Comparison of ENCODE assay signal across 10 cellular contexts in genomic region chr9:129500863-129501770, GRCh38.
DNase-seq lines count a peak whose midpoint lies in the region; ATAC-seq and TF ChIP-seq lines count a peak whose summit lies in the region.
"Had no signal": no experiment of that assay in that cellular context is flagged by ENCODE, and none has a peak within 500 bp of the region (broad histone marks: within the 10 kb centered on the region; RNA-seq: fewer than 3 reads in every experiment).

No MANE protein-coding gene starts in this region.

- no peaks in the 10 kb centered on the region for H3K27me3 Mint-ChIP-seq in T-helper 1 cell treated with Interleukin-12 subunit alpha and Interleukin-12 subunit beta and Interleukin-4 antibody, amounts not matched to agents 30 μg/mL and 1 μg/mL, for 36 hours (ENCODE audit: low read depth)
- H3K27me3 Mint-ChIP-seq in natural killer cell treated with Interleukin-12 subunit alpha and Interleukin-12 subunit beta and Interleukin-15 and Interleukin-18, amount 100 ng/mL, for 72 hours = no peaks in the 10 kb centered on the region

- H3K4me1 ChIP-seq in colonic mucosa (no peaks in the 10 kb centered on the region), thyroid gland (peaks cover 26 to 37% of the 10 kb centered on the region in 2 donors), PC-3 (ENCODE audit: insufficient read depth, low read length) (peaks cover 5% of the 10 kb centered on the region; the same call in 1 of the 2 replicates)

- DNase-seq in T-helper 1 cell (no peak), colonic mucosa (no peak), thyroid gland (no peak), PC-3 (no peak)
- no peak for DNase-seq in natural killer cell treated with Interleukin-12 subunit alpha and Interleukin-12 subunit beta and Interleukin-15 and Interleukin-18, amount 100 ng/mL, for 72 hours (ENCODE audit: low spot score)
- DNase-seq: NCI-H146 had no signal

- H3K9me3 Mint-ChIP-seq in T-helper 1 cell treated with Interleukin-12 subunit alpha and Interleukin-12 subunit beta and Interleukin-4 antibody, amounts not matched to agents 30 μg/mL and 1 μg/mL, for 36 hours = no peaks in the 10 kb centered on the region
- H3K9me3 Mint-ChIP-seq in natural killer cell treated with Interleukin-12 subunit alpha and Interleukin-12 subunit beta and Interleukin-15 and Interleukin-18, amount 100 ng/mL, for 72 hours = no peaks in the 10 kb centered on the region

- no peaks in the 10 kb centered on the region for H3K9me3 ChIP-seq in colonic mucosa
- H3K9me3 ChIP-seq in thyroid gland = no peaks in the 10 kb centered on the region
- H3K9me3 ChIP-seq in PC-3 (ENCODE audit: low read length) = no peaks in the 10 kb centered on the region

- H3K4me2 ChIP-seq in PC-3 (ENCODE audit: low read length) = no peak overlapping the region

- BruUV-seq in PC-3 (replicated peaks; lab: Mats Ljungman, UMichigan) = no TSS peak

- H3K4me3 Mint-ChIP-seq in T-helper 1 cell treated with Interleukin-12 subunit alpha and Interleukin-12 subunit beta and Interleukin-4 antibody, amounts not matched to agents 30 μg/mL and 1 μg/mL, for 36 hours = no peak overlapping the region
- H3K4me3 Mint-ChIP-seq in natural killer cell treated with Interleukin-12 subunit alpha and Interleukin-12 subunit beta and Interleukin-15 and Interleukin-18, amount 100 ng/mL, for 72 hours = no peak overlapping the region

- peak overlapping the region; percentile 24 for H3K27ac Mint-ChIP-seq in T-helper 1 cell treated with Interleukin-12 subunit alpha and Interleukin-12 subunit beta and Interleukin-4 antibody, amounts not matched to agents 30 μg/mL and 1 μg/mL, for 36 hours
- H3K27ac Mint-ChIP-seq in natural killer cell treated with Interleukin-12 subunit alpha and Interleukin-12 subunit beta and Interleukin-15 and Interleukin-18, amount 100 ng/mL, for 72 hours = peak overlapping the region; percentile 4 to 53

- peak overlapping the region; percentile 53 for H3K27ac ChIP-seq in colonic mucosa
- H3K27ac ChIP-seq in thyroid gland = peak overlapping the region; percentile 1 to 100 (median 97)
- no peak overlapping the region for H3K27ac ChIP-seq in PC-3 (ENCODE audit: low read length)

- H3K79me2 ChIP-seq in PC-3 (ENCODE audit: low read length) = no peaks in the 10 kb centered on the region

- TF ChIP-seq POLR2A in thyroid gland (IDR thresholded peaks at IDR 0.05) = no peak

- no peaks in the 10 kb centered on the region for H4K20me1 ChIP-seq in PC-3 (ENCODE audit: low read length)

- H3K9ac ChIP-seq in colonic mucosa (ENCODE audit: low read depth in 2 of 2, low read length in 2 of 2) (peak overlapping the region in 1 of 2 donors; percentile 43), PC-3 (ENCODE audit: low read length) (no peak overlapping the region)

- H3F3A ChIP-seq in PC-3 (ENCODE audit: low read length, unreplicated experiment) = no peaks in the 10 kb centered on the region

- no peak for ATAC-seq in natural killer cell treated with Interleukin-12 subunit alpha and Interleukin-12 subunit beta and Interleukin-15 and Interleukin-18, amount 100 ng/mL, for 72 hours
- ATAC-seq in HG03196 (IDR thresholded peaks at IDR 0.05; ENCODE audit: unreplicated experiment) (no peak), PC-3 (no peak), GM19324 (IDR thresholded peaks at IDR 0.05; ENCODE audit: low FRiP score, unreplicated experiment) (no peak)
- ATAC-seq: GM12878 had no signal

- POLR2A ChIA-PET in PC-3 (lab: Charles Lee; ENCODE audit: unreplicated experiment) = no interaction called here

- intact Hi-C loops in colonic mucosa (cut with DNase I) = loop anchor here (10.0 kb wide), 1 partner anchor 104 kb away; no protein-coding TSS in a partner anchor
- intact Hi-C loops in thyroid gland (cut with DNase I) = no loop called here
- intact Hi-C loops in PC-3 (cut with micrococcal nuclease) = no loop called here

- WGBS in thyroid gland, 2 donors = 88 to 90% methylated on average over 11 to 12 of the region's 12 CpGs

- peaks cover 17% of the 10 kb centered on the region for H3K4me1 Mint-ChIP-seq in T-helper 1 cell treated with Interleukin-12 subunit alpha and Interleukin-12 subunit beta and Interleukin-4 antibody, amounts not matched to agents 30 μg/mL and 1 μg/mL, for 36 hours (ENCODE audit: low read depth)
- peaks cover 14 to 18% of the 10 kb centered on the region in 2 donors for H3K4me1 Mint-ChIP-seq in natural killer cell treated with Interleukin-12 subunit alpha and Interleukin-12 subunit beta and Interleukin-15 and Interleukin-18, amount 100 ng/mL, for 72 hours (ENCODE audit: low read depth in 2 of 2)

- no peak overlapping the region for H2AFZ ChIP-seq in PC-3 (ENCODE audit: low read length)

- TF ChIP-seq CTCF in colonic mucosa (IDR thresholded peaks at IDR 0.05) (no peak), thyroid gland (IDR thresholded peaks at IDR 0.05) (no peak), PC-3 (conservative IDR thresholded peaks at IDR 0.05; ENCODE audit: low read depth, low read length) (no peak)

- H3K4me3 ChIP-seq in colonic mucosa (no peak overlapping the region), thyroid gland (replicated peaks in 1 of 3) (no peak overlapping the region), PC-3 (ENCODE audit: low read length) (no peak overlapping the region)
- H3K4me3 ChIP-seq: GM12878 had no signal

- CTCF ChIA-PET in PC-3 (lab: Charles Lee) = interaction anchor here (0.6 kb wide), 1 partner anchor 49 kb away, joined by 3 read pairs; no protein-coding TSS in a partner anchor

- H3K9me2 ChIP-seq in PC-3 (replicated peaks; ENCODE audit: low read length) = no peaks in the 10 kb centered on the region

- no peaks in the 10 kb centered on the region for H3K36me3 ChIP-seq in colonic mucosa
- peaks cover 7 to 9% of the 10 kb centered on the region in 2 donors for H3K36me3 ChIP-seq in thyroid gland
- no peaks in the 10 kb centered on the region for H3K36me3 ChIP-seq in PC-3 (ENCODE audit: low read depth, low read length)

- H3K36me3 Mint-ChIP-seq in T-helper 1 cell treated with Interleukin-12 subunit alpha and Interleukin-12 subunit beta and Interleukin-4 antibody, amounts not matched to agents 30 μg/mL and 1 μg/mL, for 36 hours (ENCODE audit: low read depth) = peaks cover 28% of the 10 kb centered on the region
- H3K36me3 Mint-ChIP-seq in natural killer cell treated with Interleukin-12 subunit alpha and Interleukin-12 subunit beta and Interleukin-15 and Interleukin-18, amount 100 ng/mL, for 72 hours = no peaks in the 10 kb centered on the region

- H3K27me3 ChIP-seq in colonic mucosa (no peaks in the 10 kb centered on the region), thyroid gland (no peaks in the 10 kb centered on the region), PC-3 (ENCODE audit: low read length) (no peaks in the 10 kb centered on the region)
